ENCODE assay signal across 1 cellular context in the genomic region with DNA sequence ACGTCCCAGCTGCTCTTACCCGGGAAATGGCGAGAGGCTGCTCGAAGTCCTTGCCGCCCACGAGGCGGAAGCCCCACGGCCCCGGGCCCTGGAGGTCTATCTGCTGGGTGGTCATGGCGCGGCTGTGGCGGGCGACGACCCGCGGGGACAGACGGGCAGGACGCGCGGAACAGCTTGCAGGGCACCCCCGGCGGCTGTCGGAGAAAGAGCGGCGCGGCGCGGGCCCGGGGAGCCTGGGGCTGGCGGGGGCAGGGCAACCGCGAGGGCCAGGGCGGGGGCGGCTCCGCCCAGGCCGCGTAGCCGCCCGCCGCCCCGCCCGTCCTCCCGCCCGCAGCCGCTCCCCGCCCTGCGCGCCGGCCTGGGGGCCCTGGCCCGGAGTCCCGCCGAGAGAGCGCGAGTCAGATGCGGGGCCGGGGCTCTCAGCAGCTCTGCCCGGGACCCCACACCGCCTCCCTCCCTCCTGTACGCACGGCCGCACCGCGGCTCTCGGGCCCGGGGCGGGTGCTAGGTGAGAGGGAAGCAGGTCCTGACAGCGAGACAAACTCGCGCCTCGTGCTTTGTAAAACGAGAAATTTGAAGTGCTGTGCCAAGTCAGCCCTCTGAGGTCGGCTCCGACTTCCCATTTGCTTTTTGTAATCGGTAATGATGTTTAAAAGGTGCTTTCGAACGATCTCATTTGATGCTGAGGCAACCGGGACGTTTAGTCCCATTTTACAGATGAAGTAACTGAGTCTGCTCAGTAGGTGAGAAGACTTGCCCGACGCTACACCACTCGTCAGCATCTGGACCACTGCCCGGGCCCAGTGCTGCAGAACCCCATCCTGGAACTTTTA.
A peak's percentile ranks its signal among the peaks of the same experiment; 100 is the strongest.
TF ChIP-seq lines count a peak whose summit lies in the region.

PDLIM1 (minus strand) TSS at position 203 of the 833 bp plus-strand sequence; CDS start at position 115, 88 bp downstream.

TF ChIP-seq in HepG2, 621 proteins besides CTCF, POLR2A, EP300 and RAD21 (continued from another document and continues in another):
- TF ChIP-seq RERE (CRISPR knock-in tag; IDR thresholded peaks at IDR 0.05; ENCODE audit: low read depth) (0 out of 2 replicates have a peak, but pooled peaks have one; percentile 11), RCOR2 (CRISPR knock-in tag; IDR thresholded peaks at IDR 0.05) (peak; percentile 81; the same call in 1 of the 2 replicates), ZNF160 (CRISPR knock-in tag; IDR thresholded peaks at IDR 0.05) (no peak), SCMH1 (CRISPR knock-in tag; IDR thresholded peaks at IDR 0.05; ENCODE audit: borderline replicate concordance) (no peak), FOSL2 (CRISPR knock-in tag; IDR thresholded peaks at IDR 0.05) (peak; percentile 22; the same call in 1 of the 2 replicates), MED1 (CRISPR knock-in tag; IDR thresholded peaks at IDR 0.05) (0 out of 2 replicates have a peak, but pooled peaks have one; percentile 4), TGIF2 (CRISPR knock-in tag; IDR thresholded peaks at IDR 0.05) (no peak), PHF8 (CRISPR knock-in tag; IDR thresholded peaks at IDR 0.05) (peak; percentile 80), GMEB1 (CRISPR knock-in tag; IDR thresholded peaks at IDR 0.05; ENCODE audit: borderline replicate concordance) (peak; percentile 26; the same call in 1 of the 2 replicates), HNRNPUL1 (IDR thresholded peaks at IDR 0.05; ENCODE audit: low read depth, low read length) (no peak), NR3C1 (CRISPR knock-in tag; IDR thresholded peaks at IDR 0.05) (peak; percentile 43; the same call in 1 of the 2 replicates), ZNF576 (CRISPR knock-in tag; IDR thresholded peaks at IDR 0.05) (no peak), PHB2 (IDR thresholded peaks at IDR 0.05; ENCODE audit: partially characterized antibody) (no peak), ZNF629 (CRISPR knock-in tag; conservative IDR thresholded peaks at IDR 0.05) (peak; percentile 99), REL (CRISPR knock-in tag; conservative IDR thresholded peaks at IDR 0.05) (peak; percentile 56; the same call in 1 of the 2 replicates), ZNF878 (CRISPR knock-in tag; IDR thresholded peaks at IDR 0.05) (peak; percentile 55; the same call in 1 of the 2 replicates), SPEN (CRISPR knock-in tag; IDR thresholded peaks at IDR 0.05; ENCODE audit: low read depth) (no peak; the same call in 1 of the 2 replicates), AHR (CRISPR knock-in tag; IDR thresholded peaks at IDR 0.05) (0 out of 2 replicates have a peak, but pooled peaks have one; percentile 3), SP4 (CRISPR knock-in tag; IDR thresholded peaks at IDR 0.05) (peak; percentile 48; the same call in 1 of the 2 replicates), ZNF724P (CRISPR knock-in tag; IDR thresholded peaks at IDR 0.05; ENCODE audit: borderline replicate concordance) (peak; percentile 48; the same call in 1 of the 2 replicates), MAZ (IDR thresholded peaks at IDR 0.05; ENCODE audit: borderline replicate concordance, low read depth, low read length) (no peak; the same call in 1 of the 2 replicates), MAZ (CRISPR knock-in tag; IDR thresholded peaks at IDR 0.05; ENCODE audit: low read depth) (peak; percentile 51; the same call in 1 of the 2 replicates)
- TF ChIP-seq, protein P1, sequence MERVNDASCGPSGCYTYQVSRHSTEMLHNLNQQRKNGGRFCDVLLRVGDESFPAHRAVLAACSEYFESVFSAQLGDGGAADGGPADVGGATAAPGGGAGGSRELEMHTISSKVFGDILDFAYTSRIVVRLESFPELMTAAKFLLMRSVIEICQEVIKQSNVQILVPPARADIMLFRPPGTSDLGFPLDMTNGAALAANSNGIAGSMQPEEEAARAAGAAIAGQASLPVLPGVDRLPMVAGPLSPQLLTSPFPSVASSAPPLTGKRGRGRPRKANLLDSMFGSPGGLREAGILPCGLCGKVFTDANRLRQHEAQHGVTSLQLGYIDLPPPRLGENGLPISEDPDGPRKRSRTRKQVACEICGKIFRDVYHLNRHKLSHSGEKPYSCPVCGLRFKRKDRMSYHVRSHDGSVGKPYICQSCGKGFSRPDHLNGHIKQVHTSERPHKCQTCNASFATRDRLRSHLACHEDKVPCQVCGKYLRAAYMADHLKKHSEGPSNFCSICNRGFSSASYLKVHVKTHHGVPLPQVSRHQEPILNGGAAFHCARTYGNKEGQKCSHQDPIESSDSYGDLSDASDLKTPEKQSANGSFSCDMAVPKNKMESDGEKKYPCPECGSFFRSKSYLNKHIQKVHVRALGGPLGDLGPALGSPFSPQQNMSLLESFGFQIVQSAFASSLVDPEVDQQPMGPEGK (CRISPR knock-in tag; IDR thresholded peaks at IDR 0.05) = peak; percentile 89
- TF ChIP-seq, protein P2, sequence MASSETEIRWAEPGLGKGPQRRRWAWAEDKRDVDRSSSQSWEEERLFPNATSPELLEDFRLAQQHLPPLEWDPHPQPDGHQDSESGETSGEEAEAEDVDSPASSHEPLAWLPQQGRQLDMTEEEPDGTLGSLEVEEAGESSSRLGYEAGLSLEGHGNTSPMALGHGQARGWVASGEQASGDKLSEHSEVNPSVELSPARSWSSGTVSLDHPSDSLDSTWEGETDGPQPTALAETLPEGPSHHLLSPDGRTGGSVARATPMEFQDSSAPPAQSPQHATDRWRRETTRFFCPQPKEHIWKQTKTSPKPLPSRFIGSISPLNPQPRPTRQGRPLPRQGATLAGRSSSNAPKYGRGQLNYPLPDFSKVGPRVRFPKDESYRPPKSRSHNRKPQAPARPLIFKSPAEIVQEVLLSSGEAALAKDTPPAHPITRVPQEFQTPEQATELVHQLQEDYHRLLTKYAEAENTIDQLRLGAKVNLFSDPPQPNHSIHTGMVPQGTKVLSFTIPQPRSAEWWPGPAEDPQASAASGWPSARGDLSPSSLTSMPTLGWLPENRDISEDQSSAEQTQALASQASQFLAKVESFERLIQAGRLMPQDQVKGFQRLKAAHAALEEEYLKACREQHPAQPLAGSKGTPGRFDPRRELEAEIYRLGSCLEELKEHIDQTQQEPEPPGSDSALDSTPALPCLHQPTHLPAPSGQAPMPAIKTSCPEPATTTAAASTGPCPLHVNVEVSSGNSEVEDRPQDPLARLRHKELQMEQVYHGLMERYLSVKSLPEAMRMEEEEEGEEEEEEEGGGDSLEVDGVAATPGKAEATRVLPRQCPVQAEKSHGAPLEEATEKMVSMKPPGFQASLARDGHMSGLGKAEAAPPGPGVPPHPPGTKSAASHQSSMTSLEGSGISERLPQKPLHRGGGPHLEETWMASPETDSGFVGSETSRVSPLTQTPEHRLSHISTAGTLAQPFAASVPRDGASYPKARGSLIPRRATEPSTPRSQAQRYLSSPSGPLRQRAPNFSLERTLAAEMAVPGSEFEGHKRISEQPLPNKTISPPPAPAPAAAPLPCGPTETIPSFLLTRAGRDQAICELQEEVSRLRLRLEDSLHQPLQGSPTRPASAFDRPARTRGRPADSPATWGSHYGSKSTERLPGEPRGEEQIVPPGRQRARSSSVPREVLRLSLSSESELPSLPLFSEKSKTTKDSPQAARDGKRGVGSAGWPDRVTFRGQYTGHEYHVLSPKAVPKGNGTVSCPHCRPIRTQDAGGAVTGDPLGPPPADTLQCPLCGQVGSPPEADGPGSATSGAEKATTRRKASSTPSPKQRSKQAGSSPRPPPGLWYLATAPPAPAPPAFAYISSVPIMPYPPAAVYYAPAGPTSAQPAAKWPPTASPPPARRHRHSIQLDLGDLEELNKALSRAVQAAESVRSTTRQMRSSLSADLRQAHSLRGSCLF (CRISPR knock-in tag; IDR thresholded peaks at IDR 0.05; ENCODE audit: borderline replicate concordance) = peak; percentile 58; the same call in 1 of the 2 replicates
- TF ChIP-seq, protein P3, sequence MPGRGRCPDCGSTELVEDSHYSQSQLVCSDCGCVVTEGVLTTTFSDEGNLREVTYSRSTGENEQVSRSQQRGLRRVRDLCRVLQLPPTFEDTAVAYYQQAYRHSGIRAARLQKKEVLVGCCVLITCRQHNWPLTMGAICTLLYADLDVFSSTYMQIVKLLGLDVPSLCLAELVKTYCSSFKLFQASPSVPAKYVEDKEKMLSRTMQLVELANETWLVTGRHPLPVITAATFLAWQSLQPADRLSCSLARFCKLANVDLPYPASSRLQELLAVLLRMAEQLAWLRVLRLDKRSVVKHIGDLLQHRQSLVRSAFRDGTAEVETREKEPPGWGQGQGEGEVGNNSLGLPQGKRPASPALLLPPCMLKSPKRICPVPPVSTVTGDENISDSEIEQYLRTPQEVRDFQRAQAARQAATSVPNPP (CRISPR knock-in tag; IDR thresholded peaks at IDR 0.05) = no peak
- TF ChIP-seq, protein P4, sequence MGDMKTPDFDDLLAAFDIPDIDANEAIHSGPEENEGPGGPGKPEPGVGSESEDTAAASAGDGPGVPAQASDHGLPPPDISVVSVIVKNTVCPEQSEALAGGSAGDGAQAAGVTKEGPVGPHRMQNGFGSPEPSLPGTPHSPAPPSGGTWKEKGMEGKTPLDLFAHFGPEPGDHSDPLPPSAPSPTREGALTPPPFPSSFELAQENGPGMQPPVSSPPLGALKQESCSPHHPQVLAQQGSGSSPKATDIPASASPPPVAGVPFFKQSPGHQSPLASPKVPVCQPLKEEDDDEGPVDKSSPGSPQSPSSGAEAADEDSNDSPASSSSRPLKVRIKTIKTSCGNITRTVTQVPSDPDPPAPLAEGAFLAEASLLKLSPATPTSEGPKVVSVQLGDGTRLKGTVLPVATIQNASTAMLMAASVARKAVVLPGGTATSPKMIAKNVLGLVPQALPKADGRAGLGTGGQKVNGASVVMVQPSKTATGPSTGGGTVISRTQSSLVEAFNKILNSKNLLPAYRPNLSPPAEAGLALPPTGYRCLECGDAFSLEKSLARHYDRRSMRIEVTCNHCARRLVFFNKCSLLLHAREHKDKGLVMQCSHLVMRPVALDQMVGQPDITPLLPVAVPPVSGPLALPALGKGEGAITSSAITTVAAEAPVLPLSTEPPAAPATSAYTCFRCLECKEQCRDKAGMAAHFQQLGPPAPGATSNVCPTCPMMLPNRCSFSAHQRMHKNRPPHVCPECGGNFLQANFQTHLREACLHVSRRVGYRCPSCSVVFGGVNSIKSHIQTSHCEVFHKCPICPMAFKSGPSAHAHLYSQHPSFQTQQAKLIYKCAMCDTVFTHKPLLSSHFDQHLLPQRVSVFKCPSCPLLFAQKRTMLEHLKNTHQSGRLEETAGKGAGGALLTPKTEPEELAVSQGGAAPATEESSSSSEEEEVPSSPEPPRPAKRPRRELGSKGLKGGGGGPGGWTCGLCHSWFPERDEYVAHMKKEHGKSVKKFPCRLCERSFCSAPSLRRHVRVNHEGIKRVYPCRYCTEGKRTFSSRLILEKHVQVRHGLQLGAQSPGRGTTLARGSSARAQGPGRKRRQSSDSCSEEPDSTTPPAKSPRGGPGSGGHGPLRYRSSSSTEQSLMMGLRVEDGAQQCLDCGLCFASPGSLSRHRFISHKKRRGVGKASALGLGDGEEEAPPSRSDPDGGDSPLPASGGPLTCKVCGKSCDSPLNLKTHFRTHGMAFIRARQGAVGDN (CRISPR knock-in tag; IDR thresholded peaks at IDR 0.05) = peak; percentile 91
- TF ChIP-seq, protein P5, sequence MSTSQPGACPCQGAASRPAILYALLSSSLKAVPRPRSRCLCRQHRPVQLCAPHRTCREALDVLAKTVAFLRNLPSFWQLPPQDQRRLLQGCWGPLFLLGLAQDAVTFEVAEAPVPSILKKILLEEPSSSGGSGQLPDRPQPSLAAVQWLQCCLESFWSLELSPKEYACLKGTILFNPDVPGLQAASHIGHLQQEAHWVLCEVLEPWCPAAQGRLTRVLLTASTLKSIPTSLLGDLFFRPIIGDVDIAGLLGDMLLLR (CRISPR knock-in tag; IDR thresholded peaks at IDR 0.05) = no peak
